In the genomic region with DNA sequence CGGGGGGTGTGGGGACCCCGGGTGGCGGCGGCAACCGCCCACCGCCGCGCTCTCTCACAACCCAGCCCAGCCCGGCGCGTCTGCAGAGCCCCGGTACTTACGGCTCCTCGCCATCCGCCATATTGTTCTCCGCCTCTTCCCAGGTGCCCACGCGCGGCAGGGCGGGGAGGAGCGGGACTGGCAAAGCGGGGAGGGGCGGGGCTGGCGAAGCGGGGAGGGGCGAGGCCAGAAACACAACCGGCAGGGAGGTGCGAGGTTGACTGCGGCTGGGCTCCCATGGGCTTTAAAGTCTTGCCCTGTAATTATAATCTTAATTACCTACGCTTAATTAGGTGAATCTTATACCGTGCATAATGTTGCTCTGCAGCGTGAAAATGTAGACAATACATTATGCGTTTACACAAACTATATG, we compare ENCODE assay signal across 1 cellular context.
TF ChIP-seq lines count a peak whose summit lies in the region.

A gene (minus strand): TSS at position 133 of the 412 bp plus-strand sequence. CDS start 12 bp downstream, at position 121.

TF ChIP-seq in GM12878, 131 proteins besides CTCF, POLR2A, EP300 and RAD21 (continued from another document):
- TF ChIP-seq, protein P1, sequence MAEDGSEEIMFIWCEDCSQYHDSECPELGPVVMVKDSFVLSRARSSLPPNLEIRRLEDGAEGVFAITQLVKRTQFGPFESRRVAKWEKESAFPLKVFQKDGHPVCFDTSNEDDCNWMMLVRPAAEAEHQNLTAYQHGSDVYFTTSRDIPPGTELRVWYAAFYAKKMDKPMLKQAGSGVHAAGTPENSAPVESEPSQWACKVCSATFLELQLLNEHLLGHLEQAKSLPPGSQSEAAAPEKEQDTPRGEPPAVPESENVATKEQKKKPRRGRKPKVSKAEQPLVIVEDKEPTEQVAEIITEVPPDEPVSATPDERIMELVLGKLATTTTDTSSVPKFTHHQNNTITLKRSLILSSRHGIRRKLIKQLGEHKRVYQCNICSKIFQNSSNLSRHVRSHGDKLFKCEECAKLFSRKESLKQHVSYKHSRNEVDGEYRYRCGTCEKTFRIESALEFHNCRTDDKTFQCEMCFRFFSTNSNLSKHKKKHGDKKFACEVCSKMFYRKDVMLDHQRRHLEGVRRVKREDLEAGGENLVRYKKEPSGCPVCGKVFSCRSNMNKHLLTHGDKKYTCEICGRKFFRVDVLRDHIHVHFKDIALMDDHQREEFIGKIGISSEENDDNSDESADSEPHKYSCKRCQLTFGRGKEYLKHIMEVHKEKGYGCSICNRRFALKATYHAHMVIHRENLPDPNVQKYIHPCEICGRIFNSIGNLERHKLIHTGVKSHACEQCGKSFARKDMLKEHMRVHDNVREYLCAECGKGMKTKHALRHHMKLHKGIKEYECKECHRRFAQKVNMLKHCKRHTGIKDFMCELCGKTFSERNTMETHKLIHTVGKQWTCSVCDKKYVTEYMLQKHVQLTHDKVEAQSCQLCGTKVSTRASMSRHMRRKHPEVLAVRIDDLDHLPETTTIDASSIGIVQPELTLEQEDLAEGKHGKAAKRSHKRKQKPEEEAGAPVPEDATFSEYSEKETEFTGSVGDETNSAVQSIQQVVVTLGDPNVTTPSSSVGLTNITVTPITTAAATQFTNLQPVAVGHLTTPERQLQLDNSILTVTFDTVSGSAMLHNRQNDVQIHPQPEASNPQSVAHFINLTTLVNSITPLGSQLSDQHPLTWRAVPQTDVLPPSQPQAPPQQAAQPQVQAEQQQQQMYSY (CRISPR knock-in tag; IDR thresholded peaks at IDR 0.05) = no peak
- no peak for TF ChIP-seq NFXL1 (IDR thresholded peaks at IDR 0.05; ENCODE audit: borderline replicate concordance)
- TF ChIP-seq ESRRA (IDR thresholded peaks at IDR 0.05; ENCODE audit: low read length) = no peak
